Comparison of ENCODE assay signal across 8 cellular contexts in genomic region chr7:116211913-116212596, GRCh38. TPM values are rescaled to one million over a fixed set of nuclear protein-coding genes. Genes with fewer than 3 reads are reported as not detected.
DNase-seq lines count a peak whose midpoint lies in the region; ATAC-seq and TF ChIP-seq lines count a peak whose summit lies in the region.

No MANE protein-coding gene starts in this region.

- H3K27me3 ChIP-seq in prostate gland (replicated peaks; ENCODE audit: insufficient read depth), result no peaks in the 10 kb centered on the region

- H3K9me3 ChIP-seq in prostate gland, result no peaks in the 10 kb centered on the region

- no peaks in the 10 kb centered on the region for H3K4me1 ChIP-seq in prostate gland (replicated peaks)

- 49% methylated on average over 7 of the region's 7 CpGs for WGBS in prostate gland

- no peak for TF ChIP-seq POLR2A in prostate gland (IDR thresholded peaks at IDR 0.05)

- DNase-seq in GM12864 (ENCODE audit: low read depth) (no peak), RKO (ENCODE audit: low spot score) (peak; percentile 65), epithelial cell of prostate (ENCODE audit: low read depth, low spot score) (no peak), prostate gland (ENCODE audit: low spot score) (no peak), GM13977 (ENCODE audit: low spot score) (no peak), kidney tubule cell (ENCODE audit: low spot score) (no peak)
- DNase-seq in stimulated activated naive CD4-positive, alpha-beta T cell treated with Interleukin-2 at 50 U/mL for 16 hours (lab: John Stamatoyannopoulos, UW), result no peak

- H3K27ac ChIP-seq in epithelial cell of prostate (peak overlapping the region; percentile 99), prostate gland (peak overlapping the region; percentile 88 to 91)

- H3K36me3 ChIP-seq in prostate gland, result no peaks in the 10 kb centered on the region

- in situ Hi-C loops in GM13977 (cut with MboI; ENCODE audit: low pct_unique_long_range_greater_than_20kb, low sequenced_read_pairs, unreplicated experiment), result no loop called here

- intact Hi-C loops in prostate gland (cut with DNase I), result no loop called here

- H3K4me3 ChIP-seq in GM12864 (ENCODE audit: low read depth, low read length) (peak overlapping the region; percentile 94), prostate gland (peak overlapping the region in 1 of 2 donors; percentile 75)

- ATAC-seq in GM18873 (IDR thresholded peaks at IDR 0.05; ENCODE audit: low FRiP score, unreplicated experiment), result no peak

- TF ChIP-seq CTCF in GM12864 (IDR thresholded peaks at IDR 0.05; ENCODE audit: low read depth, low read length, missing control alignments) (no peak), prostate gland (IDR thresholded peaks at IDR 0.05) (no peak), GM13977 (IDR thresholded peaks at IDR 0.05; ENCODE audit: extremely low read depth, insufficient read depth, missing control alignments) (no peak)

RNA-seq across cellular contexts. Expression of gene TES, which starts 1.7 kb away (rescaled TPM):
- total RNA-seq in prostate gland, result 10 to 100 TPM; 46.6 to 96.6 TPM
